ENCODE assay signal across 9 cellular contexts in the genomic region with DNA sequence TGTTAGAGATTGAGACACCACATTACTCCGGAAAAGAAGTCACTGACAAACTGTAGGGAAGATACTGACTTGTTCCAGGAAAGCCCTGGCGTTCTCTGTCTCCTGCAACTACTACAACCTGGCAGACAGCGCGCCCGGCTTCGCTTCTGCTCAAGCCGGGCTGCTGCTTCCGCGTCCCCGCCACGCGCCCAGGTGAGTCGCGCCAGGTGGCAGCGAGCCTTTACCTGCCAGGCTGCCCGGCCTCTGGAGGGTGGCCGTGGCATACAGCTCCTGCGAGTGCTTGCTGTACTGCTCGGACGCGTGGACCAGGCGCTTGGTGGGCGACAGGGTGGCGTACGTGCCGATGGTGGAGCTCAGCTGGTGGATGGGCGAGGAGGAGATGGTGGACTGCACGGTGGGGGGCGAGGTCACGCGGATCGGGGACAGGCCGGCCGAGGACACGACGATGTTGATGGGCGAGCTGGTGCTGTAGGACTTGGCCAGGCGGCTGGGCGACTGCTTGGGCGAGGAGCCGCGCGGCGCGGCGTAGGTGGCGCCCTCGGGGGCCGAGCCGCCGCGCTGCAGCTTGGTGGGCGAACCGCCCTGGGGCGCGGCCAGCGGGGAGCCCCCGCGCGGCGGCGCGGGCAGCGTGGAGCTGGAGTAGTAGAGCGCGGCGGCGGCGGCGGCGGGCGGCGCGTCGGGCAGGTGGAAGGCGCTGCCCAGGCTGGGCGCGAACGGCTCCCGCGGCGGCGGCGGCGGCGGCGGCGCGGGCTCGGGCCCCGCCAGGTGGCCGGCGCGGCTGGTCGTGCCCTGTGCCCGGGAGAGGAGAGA.
DNase-seq lines count a peak whose midpoint lies in the region; ATAC-seq and TF ChIP-seq lines count a peak whose summit lies in the region.
"Had no signal": no experiment of that assay in that cellular context is flagged by ENCODE, and none has a peak within 500 bp of the region (broad histone marks: within the 10 kb centered on the region; RNA-seq: fewer than 3 reads in every experiment).

No MANE protein-coding gene starts in this region.

- TF ChIP-seq POLR2A in GM18505 (IDR thresholded peaks at IDR 0.05; ENCODE audit: borderline replicate concordance, extremely low read depth, insufficient read depth, insufficient read length) (no peak), erythroblast (IDR thresholded peaks at IDR 0.05; ENCODE audit: low read length) (no peak)

- TF ChIP-seq CTCF in LNCaP clone FGC (IDR thresholded peaks at IDR 0.05; ENCODE audit: control insufficient read depth, extremely low read depth, insufficient read depth) = peak; percentile 3; the same call in 1 of the 2 replicates
- no peak for TF ChIP-seq CTCF in brain (conservative IDR thresholded peaks at IDR 0.05)

- peak; percentile 14 to 41 for ATAC-seq in stimulated activated naive B cell treated with anti-CD40 and anti-IgM and Interleukin-4, amounts not matched to agents 10 μg/mL and 1 μg/mL and 100 μg/mL, for 72 hours (replicated peaks)
- no peak for ATAC-seq in GM18505 (IDR thresholded peaks at IDR 0.05; ENCODE audit: unreplicated experiment)
- ATAC-seq: HCT116 had no signal

- peaks cover 34% of the 10 kb centered on the region for H3K4me1 Mint-ChIP-seq in brain
- H3K4me1 Mint-ChIP-seq in stimulated activated naive B cell treated with anti-CD40 and anti-IgM and Interleukin-4, amounts not matched to agents 10 μg/mL and 1 μg/mL and 100 μg/mL, for 72 hours = peaks cover 5 to 16% of the 10 kb centered on the region in 2 donors

- peaks cover 0 to 12% (median 7%) of the 10 kb centered on the region in 5 experiments for H3K9me3 Mint-ChIP-seq in brain
- peaks cover 0 to 2% of the 10 kb centered on the region in 2 donors for H3K9me3 Mint-ChIP-seq in stimulated activated naive B cell treated with anti-CD40 and anti-IgM and Interleukin-4, amounts not matched to agents 10 μg/mL and 1 μg/mL and 100 μg/mL, for 72 hours

- H3K36me3 Mint-ChIP-seq in brain = peaks cover 59% of the 10 kb centered on the region
- no peaks in the 10 kb centered on the region for H3K36me3 Mint-ChIP-seq in stimulated activated naive B cell treated with anti-CD40 and anti-IgM and Interleukin-4, amounts not matched to agents 10 μg/mL and 1 μg/mL and 100 μg/mL, for 72 hours

- DNase-seq in LNCaP clone FGC (ENCODE audit: low read depth) (peak; percentile 6), kidney tubule cell (ENCODE audit: low spot score) (peak; percentile 31), erythroblast (lab: John Stamatoyannopoulos, UW) (no peak), SW 1271 (lab: John Stamatoyannopoulos, UW) (no peak), NCI-H345 (lab: John Stamatoyannopoulos, UW) (no peak)
- DNase-seq in stimulated activated naive B cell treated with anti-CD40 and anti-IgM and Interleukin-4, amounts not matched to agents 10 μg/mL and 1 μg/mL and 100 μg/mL, for 72 hours = no peak

- peak overlapping the region; percentile 25; the same call in 1 of the 2 replicates for H3K4me3 ChIP-seq in LNCaP clone FGC (ENCODE audit: low read depth, low read length)

- peaks cover 14% of the 10 kb centered on the region for H3K27me3 Mint-ChIP-seq in brain
- H3K27me3 Mint-ChIP-seq in stimulated activated naive B cell treated with anti-CD40 and anti-IgM and Interleukin-4, amounts not matched to agents 10 μg/mL and 1 μg/mL and 100 μg/mL, for 72 hours = peaks cover 42 to 46% of the 10 kb centered on the region in 2 donors

- peak overlapping the region; percentile 35 to 88 (median 48) for H3K27ac Mint-ChIP-seq in brain
- H3K27ac Mint-ChIP-seq in stimulated activated naive B cell treated with anti-CD40 and anti-IgM and Interleukin-4, amounts not matched to agents 10 μg/mL and 1 μg/mL and 100 μg/mL, for 72 hours = no peak overlapping the region

- H3K4me3 Mint-ChIP-seq in brain = peak overlapping the region; percentile 72 to 81 (median 75)
- H3K4me3 Mint-ChIP-seq in stimulated activated naive B cell treated with anti-CD40 and anti-IgM and Interleukin-4, amounts not matched to agents 10 μg/mL and 1 μg/mL and 100 μg/mL, for 72 hours = peak overlapping the region; percentile 57 to 63

Comparison
In these comparisons a context has a peak if more than half of its experiments do, and no peak if none do; other contexts are left out.
1. DNase-seq: peak in LNCaP clone FGC (single experiment) and kidney tubule cell (single experiment); none in stimulated activated naive B cell treated with anti-CD40 and anti-IgM and Interleukin-4, amounts not matched to agents 10 μg/mL and 1 μg/mL and 100 μg/mL, for 72 hours (single experiment), erythroblast (0 of 2), SW 1271 (0 of 2) and NCI-H345 (single experiment).